11 cellular contexts compared by ENCODE assay signal in the genomic region with DNA sequence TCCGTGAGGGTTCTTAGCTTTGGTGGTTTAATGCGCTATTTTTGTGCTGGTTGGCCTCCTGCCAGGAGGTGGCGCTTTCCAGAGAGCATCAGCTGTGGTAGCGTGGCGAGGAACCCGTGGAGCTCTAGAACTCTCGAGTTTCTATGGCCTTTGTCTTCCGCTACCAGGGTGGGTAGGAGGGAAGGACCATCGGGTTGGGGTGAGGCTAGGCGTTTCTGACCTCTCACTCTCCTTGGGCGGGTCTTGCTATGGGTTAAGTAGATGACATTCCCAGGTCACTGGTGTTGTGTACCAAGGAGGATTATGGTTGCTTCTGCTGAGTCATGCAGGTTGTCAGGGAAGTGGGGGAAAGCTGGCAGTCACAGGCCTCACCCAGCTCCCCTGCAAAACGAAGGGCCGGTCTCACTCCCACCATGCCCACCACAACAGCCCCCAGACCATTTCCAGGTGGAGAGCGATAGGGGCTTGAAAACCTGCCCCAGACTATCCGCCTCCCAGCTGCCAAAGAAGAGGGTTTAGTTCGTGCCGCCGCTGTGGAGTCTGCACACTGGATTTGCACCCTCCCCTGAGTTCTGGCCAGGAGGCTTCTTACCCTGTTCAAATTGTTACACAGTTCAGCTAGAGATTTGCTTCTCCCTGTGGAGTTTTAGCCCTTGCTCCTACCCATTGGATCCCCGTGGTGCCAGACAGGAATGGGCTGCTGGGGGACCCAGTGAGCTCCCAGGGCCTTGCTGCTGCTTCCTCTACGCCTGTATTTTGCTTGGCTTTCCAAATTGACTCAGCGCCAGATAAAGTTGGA. TPM values are rescaled to one million over a fixed set of nuclear protein-coding genes. Genes with fewer than 3 reads are reported as not detected.
DNase-seq lines count a peak whose midpoint lies in the region; ATAC-seq and TF ChIP-seq lines count a peak whose summit lies in the region.
"Had no signal": no experiment of that assay in that cellular context is flagged by ENCODE, and none has a peak within 500 bp of the region (broad histone marks: within the 10 kb centered on the region; RNA-seq: fewer than 3 reads in every experiment).

No MANE protein-coding gene starts in this region.

- no peaks in the 10 kb centered on the region for H3K27me3 ChIP-seq in cardiac muscle cell
- H3K27me3 ChIP-seq in tibial artery, result no peaks in the 10 kb centered on the region
- H3K27me3 ChIP-seq: BLaER1, SJCRH30 had no signal

- H3K4me1 ChIP-seq in cardiac muscle cell (ENCODE audit: low read depth) (no peaks in the 10 kb centered on the region), tibial artery (peaks cover 0 to 15% (median 9%) of the 10 kb centered on the region in 4 donors)
- H3K4me1 ChIP-seq: BLaER1, SJCRH30 had no signal

- no peaks in the 10 kb centered on the region for H3K9me3 ChIP-seq in cardiac muscle cell (ENCODE audit: low read depth)
- no peaks in the 10 kb centered on the region for H3K9me3 ChIP-seq in tibial artery
- H3K9me3 ChIP-seq: BLaER1, SJCRH30 had no signal

- TF ChIP-seq CTCF in cardiac muscle cell (IDR thresholded peaks at IDR 0.05; ENCODE audit: low read depth, low read length) (no peak), tibial artery (IDR thresholded peaks at IDR 0.05) (no peak)

- intact Hi-C loops in cardiac septum (cut with DNase I), result no loop called here
- intact Hi-C loops in tibial artery (cut with DNase I; ENCODE audit: low total_unique reads), result no loop called here

- no peak overlapping the region for H3K27ac ChIP-seq in cardiac muscle cell
- peak overlapping the region; percentile 44 to 73 for H3K27ac ChIP-seq in tibial artery
- H3K27ac ChIP-seq: BLaER1, SJCRH30, skin epidermis had no signal

- no peak for ATAC-seq in HG02588 (IDR thresholded peaks at IDR 0.05; ENCODE audit: unreplicated experiment)

- DNase-seq in cardiac muscle cell (ENCODE audit: low read depth in 1 of 2, low spot score in 1 of 2), result peak; percentile 8 to 51
- DNase-seq in cardiac septum (ENCODE audit: low spot score), result no peak
- DNase-seq in activated T-cell treated with anti-CD3 and anti-CD28 coated beads, Interleukin-2, amount 50 U/mL, for 48 hours, result peak; percentile 57 to 63
- peak; percentile 68 for DNase-seq in iPS-NIHi11 (ENCODE audit: low spot score)
- DNase-seq in tibial artery, result peak; percentile 23 to 84
- no peak for DNase-seq in AG08395 (ENCODE audit: low spot score)
- DNase-seq in HuH-7.5 (ENCODE audit: low spot score), result no peak

- H3K36me3 ChIP-seq in cardiac muscle cell, result no peaks in the 10 kb centered on the region
- no peaks in the 10 kb centered on the region for H3K36me3 ChIP-seq in tibial artery
- H3K36me3 ChIP-seq: SJCRH30 had no signal

- no peak overlapping the region for H3K4me3 ChIP-seq in cardiac muscle cell
- peak overlapping the region; percentile 41 to 42 for H3K4me3 ChIP-seq in tibial artery
- H3K4me3 ChIP-seq: BLaER1, SJCRH30 had no signal

RNA-seq across cellular contexts. Expression of a gene that starts 21.9 kb away (rescaled TPM):
- 17.5 and 19.1 TPM in 2 replicates for total RNA-seq in cardiac muscle cell
- 11.0 and 12.3 TPM in 2 replicates for polyA plus RNA-seq in cardiac muscle cell
- 0.78 TPM for total RNA-seq in cardiac septum

RNA-seq across cellular contexts. Expression of a gene that starts 22.1 kb away (rescaled TPM):
- total RNA-seq in cardiac muscle cell (16.3 and 23.5 TPM in 2 replicates), cardiac septum (10.5 TPM)
- polyA plus RNA-seq in cardiac muscle cell, result 14.2 and 19.4 TPM in 2 replicates

Comparison
In these comparisons a context has a peak if more than half of its experiments do, and no peak if none do; other contexts are left out.
1. DNase-seq: peak in cardiac muscle cell (2 of 2), activated T-cell treated with anti-CD3 and anti-CD28 coated beads, Interleukin-2, amount 50 U/mL, for 48 hours (2 of 2), iPS-NIHi11 (single experiment) and tibial artery (2 of 2); none in cardiac septum (single experiment), AG08395 (single experiment) and HuH-7.5 (single experiment).
2. RNA of a gene that starts 21.9 kb away (total RNA-seq): 17.5 to 19.1 TPM in cardiac muscle cell; 0.78 TPM in cardiac septum (single experiment); every median in the first group is over 10 times any median in the second.